Comparison of ENCODE assay signal across 20 cellular contexts in genomic region chr20:31863296-31864085, GRCh38. TPM values are rescaled to one million over a fixed set of nuclear protein-coding genes. Genes with fewer than 3 reads are reported as not detected.
A peak's percentile ranks its signal among the peaks of the same experiment; 100 is the strongest.
DNase-seq lines count a peak whose midpoint lies in the region; ATAC-seq, FAIRE-seq and TF ChIP-seq lines count a peak whose summit lies in the region.
"Had no signal": no experiment of that assay in that cellular context is flagged by ENCODE, and none has a peak within 500 bp of the region (broad histone marks: within the 10 kb centered on the region; RNA-seq: fewer than 3 reads in every experiment).

No MANE protein-coding gene starts in this region.

- H3K27me3 Mint-ChIP-seq in neural progenitor cell (ENCODE audit: insufficient read depth, low read depth) = peaks cover 11% of the 10 kb centered on the region

- no peak overlapping the region for H2BK5ac ChIP-seq in H1 (ENCODE audit: low read depth, low read length)

- H3K4me3 ChIP-seq in BLaER1 treated with 17β-estradiol and CSF1 and Interleukin-3, amounts not matched to agents 10 nM and 100 nM = no peak overlapping the region
- H3K4me3 ChIP-seq in HEK293 (ENCODE audit: low read depth, low read length) = no peak overlapping the region
- H3K4me3 ChIP-seq in H1 (ENCODE audit: extremely low read depth in 1 of 4, insufficient read depth in 2 of 4, low read depth in 3 of 4, low read length in 4 of 4) = no peak overlapping the region
- H3K4me3 ChIP-seq in neural progenitor cell = no peak overlapping the region
- H3K4me3 ChIP-seq: HAP-1 had no signal

- no peak overlapping the region for H2AK5ac ChIP-seq in H1 (ENCODE audit: low read depth, low read length)

- H3K23me2 ChIP-seq in H1 (ENCODE audit: low read depth, low read length) = peaks cover 15% of the 10 kb centered on the region

- no peak for FAIRE-seq in H1 (lab: Jason Lieb, UNC)
- FAIRE-seq: D721Med had no signal

- H3K27ac ChIP-seq in BLaER1 treated with 17β-estradiol and CSF1 and Interleukin-3, amounts not matched to agents 10 nM and 100 nM = no peak overlapping the region
- no peak overlapping the region for H3K27ac ChIP-seq in HEK293 (ENCODE audit: extremely low read depth, low read depth, low read length)
- H3K27ac ChIP-seq in H1 (ENCODE audit: low read depth, low read length) = no peak overlapping the region
- H3K27ac ChIP-seq in neural progenitor cell = no peak overlapping the region
- H3K27ac ChIP-seq: C4-2B had no signal

- H2BK20ac ChIP-seq in H1 (ENCODE audit: low read length) = no peak overlapping the region

- no peak overlapping the region for H3K14ac ChIP-seq in H1 (ENCODE audit: insufficient read length)

- ATAC-seq in GM21737 (IDR thresholded peaks at IDR 0.05; ENCODE audit: unreplicated experiment) = no peak
- ATAC-seq: SK-N-SH treated with all-trans-retinoic acid at 6 μM for 48 hours had no signal

- H3K4me3 Mint-ChIP-seq in neural progenitor cell = peak overlapping the region; percentile 56

- H2BK12ac ChIP-seq in H1 (ENCODE audit: low read depth, low read length) = no peak overlapping the region; the same call in 1 of the 2 replicates

- no peak for TF ChIP-seq POLR2A in H1 (IDR thresholded peaks at IDR 0.05; ENCODE audit: control extremely low read depth in 1 of 2, low read depth in 2 of 2, low read length in 2 of 2)

- H2BK120ac ChIP-seq in H1 (replicated peaks; ENCODE audit: low read depth, low read length) = no peak overlapping the region

- CTCF ChIA-PET in HEK293 (lab: Yijun Ruan, JAX) = interaction anchor here (1.1 to 5.2 kb wide), 5 partner anchors 7 to 149 kb away, joined by 3 to 26 read pairs (median 4); partner anchors contain the start of gene PDRG1
- CTCF ChIA-PET in H1 (lab: Charles Lee; ENCODE audit: partially characterized antibody) = interaction anchor here (0.6 to 4.4 kb wide), 11 partner anchors 8 to 336 kb away, joined by 3 to 26 read pairs (median 3); partner anchors contain the start of gene PDRG1

- H3K4me2 ChIP-seq in BLaER1 treated with 17β-estradiol and CSF1 and Interleukin-3, amounts not matched to agents 10 nM and 100 nM = peak overlapping the region; percentile 4 to 77 (median 66); a peak in 19 of 22 replicates
- H3K4me2 ChIP-seq in H1 (ENCODE audit: insufficient read depth in 1 of 2, low read depth in 2 of 2, low read length in 2 of 2) = no peak overlapping the region
- H3K4me2 ChIP-seq in neural progenitor cell = no peak overlapping the region

- WGBS in H1 (ENCODE audit: extremely low coverage in 1 of 2, insufficient coverage in 1 of 2, insufficient read length in 1 of 2, insufficient replicate concordance in 2 of 2, low coverage in 1 of 2, low lambda C conversion rate in 2 of 2, missing lambda C conversion rate in 1 of 2), 2 experiments = 87% methylated on average over 9 of the region's 9 CpGs; no CpG with 5 or more reads in 1 of the 2 experiments

- POLR2A ChIA-PET in HEK293 (lab: Yijun Ruan, JAX) = interaction anchor here (0.5 to 0.6 kb wide), 2 partner anchors 28 to 595 kb away, joined by 3 to 4 read pairs; no protein-coding TSS in a partner anchor
- POLR2A ChIA-PET in H1 (lab: Charles Lee; ENCODE audit: partially characterized antibody) = interaction anchor here (1.0 kb wide), 1 partner anchor 9 kb away, joined by 3 read pairs; no protein-coding TSS in a partner anchor

- H3K18ac ChIP-seq in H1 (ENCODE audit: extremely low read depth, low read length) = no peak overlapping the region

- DNase-seq in H1 (ENCODE audit: low read depth in 1 of 2, low spot score in 2 of 2) (no peak), neural progenitor cell (ENCODE audit: low spot score) (no peak), RPMI8226 (no peak), mucosa of gallbladder (ENCODE audit: low spot score) (no peak), KG1 (lab: John Stamatoyannopoulos, UW) (no peak)
- DNase-seq: DMS79, NCI-H1105 treated with DMSO at 0.1 percent for 48 hours, NCI-H187 treated with DMSO at 0.1 percent for 48 hours, NCI-H2227 treated with DMSO at 0.1 percent for 48 hours, NCI-H510A treated with DMSO at 0.1 percent for 48 hours, NCI-H774, SHP77 treated with DMSO at 0.1 percent for 48 hours had no signal

- peaks cover 0 to 6% (median 0%) of the 10 kb centered on the region in 11 experiments; a peak in 1 of 22 replicates for H4K20me1 ChIP-seq in BLaER1 treated with 17β-estradiol and CSF1 and Interleukin-3, amounts not matched to agents 10 nM and 100 nM
- no peaks in the 10 kb centered on the region for H4K20me1 ChIP-seq in H1 (replicated peaks in 1 of 2; ENCODE audit: control insufficient read depth in 1 of 2, insufficient read depth in 2 of 2, low read length in 2 of 2)
- no peaks in the 10 kb centered on the region for H4K20me1 ChIP-seq in neural progenitor cell (ENCODE audit: low read depth)

- TF ChIP-seq RAD21 in H1 (IDR thresholded peaks at IDR 0.05 in 1 of 2, conservative IDR thresholded peaks at IDR 0.05 in 1 of 2; ENCODE audit: low read depth in 2 of 2, low read length in 2 of 2) = no peak

- H3K79me1 ChIP-seq in H1 (ENCODE audit: low read depth, low read length) = no peaks in the 10 kb centered on the region

- H3K56ac ChIP-seq in H1 (replicated peaks; ENCODE audit: insufficient read length, low read depth, low read length) = no peak overlapping the region

- H4K91ac ChIP-seq in H1 (replicated peaks; ENCODE audit: insufficient read length, low read length) = no peak overlapping the region

- H3K36me3 ChIP-seq in BLaER1 treated with 17β-estradiol and CSF1 and Interleukin-3, amounts not matched to agents 10 nM and 100 nM = no peaks in the 10 kb centered on the region
- H3K36me3 ChIP-seq in HEK293 (ENCODE audit: control insufficient read depth in 2 of 2, insufficient read depth in 1 of 2, low read length in 2 of 2) = no peaks in the 10 kb centered on the region
- no peaks in the 10 kb centered on the region for H3K36me3 ChIP-seq in H1 (ENCODE audit: control insufficient read depth in 2 of 4, insufficient read depth in 4 of 4, low read length in 3 of 4)
- no peaks in the 10 kb centered on the region for H3K36me3 ChIP-seq in neural progenitor cell
- H3K36me3 ChIP-seq: HAP-1 had no signal

- no peak overlapping the region for H3K23ac ChIP-seq in H1 (ENCODE audit: insufficient read length)

- H2AFZ ChIP-seq in H1 (ENCODE audit: low read length) (no peak overlapping the region), neural progenitor cell (replicated peaks) (no peak overlapping the region)

- H3K79me2 ChIP-seq in H1 (ENCODE audit: control insufficient read depth in 1 of 2, insufficient read depth in 2 of 2, low read length in 2 of 2) = no peaks in the 10 kb centered on the region
- H3K79me2 ChIP-seq in neural progenitor cell (ENCODE audit: low read depth) = no peaks in the 10 kb centered on the region

- H3K4ac ChIP-seq in H1 (replicated peaks; ENCODE audit: insufficient read length, low read depth, low read length) = no peak overlapping the region

- no peaks in the 10 kb centered on the region for H3K36me3 Mint-ChIP-seq in neural progenitor cell

- no peak overlapping the region for H4K5ac ChIP-seq in H1 (ENCODE audit: insufficient read length, low read depth, low read length)

- no peak for TF ChIP-seq CTCF in HEK293 (tag by site-specific recombination; IDR thresholded peaks at IDR 0.05)
- TF ChIP-seq CTCF in H1 (IDR thresholded peaks at IDR 0.05; ENCODE audit: control extremely low read depth in 1 of 3, insufficient read depth in 1 of 3, low read depth in 1 of 3, low read length in 3 of 3) = no peak
- no peak for TF ChIP-seq CTCF in neural progenitor cell (IDR thresholded peaks at IDR 0.05)

- peaks cover 10 to 64% (median 56%) of the 10 kb centered on the region in 10 experiments for H3K4me1 ChIP-seq in BLaER1 treated with 17β-estradiol and CSF1 and Interleukin-3, amounts not matched to agents 10 nM and 100 nM
- H3K4me1 ChIP-seq in HEK293 (ENCODE audit: control insufficient read depth, insufficient read depth, low read length) = 0 out of 2 replicates have a peak, but pooled peaks cover 2% of the 10 kb centered on the region
- peaks cover 3 to 24% (median 13%) of the 10 kb centered on the region in 4 experiments for H3K4me1 ChIP-seq in H1 (replicated peaks in 1 of 4; ENCODE audit: control insufficient read depth in 3 of 4, insufficient read depth in 4 of 4, low read length in 3 of 4)
- peaks cover 11% of the 10 kb centered on the region for H3K4me1 ChIP-seq in neural progenitor cell

- peaks cover 28% of the 10 kb centered on the region for H3F3A ChIP-seq in neural progenitor cell (ENCODE audit: low read depth)

- H3K9me3 ChIP-seq in BLaER1 treated with 17β-estradiol and CSF1 and Interleukin-3, amounts not matched to agents 10 nM and 100 nM (replicated peaks in 1 of 11) = no peaks in the 10 kb centered on the region
- H3K9me3 ChIP-seq in HEK293 (ENCODE audit: control insufficient read depth, insufficient read depth, low read depth, low read length) (no peaks in the 10 kb centered on the region), H1 (ENCODE audit: insufficient read depth in 2 of 2, low read depth in 1 of 2, low read length in 1 of 2) (no peaks in the 10 kb centered on the region), neural progenitor cell (ENCODE audit: low read depth) (no peaks in the 10 kb centered on the region)
- H3K9me3 ChIP-seq: HAP-1 had no signal

- no peak overlapping the region for H4K8ac ChIP-seq in H1 (ENCODE audit: extremely low read depth, insufficient read depth, low read length)

- 0 out of 2 replicates have a peak overlapping the region, but pooled peaks have one; percentile 53 for H2BK15ac ChIP-seq in H1 (ENCODE audit: low read length)

- peaks cover 0 to 24% (median 0%) of the 10 kb centered on the region in 11 experiments; a peak in 5 of 22 replicates for H3K27me3 ChIP-seq in BLaER1 treated with 17β-estradiol and CSF1 and Interleukin-3, amounts not matched to agents 10 nM and 100 nM
- H3K27me3 ChIP-seq in H1 (replicated peaks in 1 of 4; ENCODE audit: control insufficient read depth in 3 of 4, extremely low read depth in 1 of 4, insufficient read depth in 3 of 4, low read length in 3 of 4) = peaks cover under 1 to 19% (median 13%) of the 10 kb centered on the region in 4 experiments
- peaks cover 9% of the 10 kb centered on the region for H3K27me3 ChIP-seq in neural progenitor cell

- H3K27ac Mint-ChIP-seq in neural progenitor cell = peak overlapping the region; percentile 55

- TF ChIP-seq EP300 in H1 (IDR thresholded peaks at IDR 0.05; ENCODE audit: borderline replicate concordance in 1 of 2, low read depth in 2 of 2, low read length in 2 of 2) = no peak

- peak overlapping the region in 1 of 11 experiments; percentile 33; a peak in 1 of 22 replicates for H3K9ac ChIP-seq in BLaER1 treated with 17β-estradiol and CSF1 and Interleukin-3, amounts not matched to agents 10 nM and 100 nM
- H3K9ac ChIP-seq in H1 (replicated peaks in 1 of 4; ENCODE audit: extremely low read depth in 1 of 4, low read depth in 3 of 4, low read length in 3 of 4) (no peak overlapping the region), neural progenitor cell (no peak overlapping the region)

- peaks cover 31% of the 10 kb centered on the region for H3K4me1 Mint-ChIP-seq in neural progenitor cell

- no peaks in the 10 kb centered on the region for H3K9me3 Mint-ChIP-seq in neural progenitor cell

RNA-seq across cellular contexts. Expression of gene DUSP15, which starts 6.8 kb away (rescaled TPM):
- total RNA-seq in H1 (2021; fragmentation: NEBNext Ultra II Directional; extraction: Animal tissue kit (Norgen Biotek cat#: 25700)) = 0.91 and 1.0 TPM in 2 replicates
- polyA plus RNA-seq in H1 (2011; rRNA removed) = 3.2 and 6.0 TPM in 2 replicates
- polyA plus RNA-seq in H1 (2011; cell fraction: cytosol; rRNA removed) = 3.9 TPM
- polyA plus RNA-seq in H1 (2011; cell fraction: nucleus; rRNA removed) = 4.7 TPM
- polyA plus RNA-seq in H1 (2012, experiment 1 of 2) = 0.77 to 3.2 TPM (median 2.8 TPM) in 4 replicates
- 1.6 TPM for polyA plus RNA-seq in H1 (2012, experiment 2 of 2)
- polyA plus RNA-seq in H1 (2013, experiment 1 of 2) = 0.87 TPM
- 0.79 TPM for polyA plus RNA-seq in H1 (2013, experiment 2 of 2)
- polyA minus RNA-seq in H1 (2011; rRNA and poly(A)+ RNA removed) = 0.39 and 1.1 TPM in 2 replicates
- 2.6 TPM for polyA minus RNA-seq in H1 (2011; cell fraction: cytosol; rRNA and poly(A)+ RNA removed)
- 5.4 TPM for polyA minus RNA-seq in H1 (2011; cell fraction: nucleus; rRNA and poly(A)+ RNA removed)
- total RNA-seq in neural progenitor cell (ENCODE audit: low replicate concordance) = 0.45 and 1.1 TPM in 2 replicates
- 2.8 TPM for total RNA-seq in mucosa of gallbladder

RNA-seq across cellular contexts. Expression of gene TTLL9, which starts 6.9 kb away (rescaled TPM):
- total RNA-seq in H1 (2021; fragmentation: NEBNext Ultra II Directional; extraction: Animal tissue kit (Norgen Biotek cat#: 25700)) = not detected in 2 replicates
- polyA plus RNA-seq in H1 (2011; rRNA removed) = 0.06 and 0.19 TPM in 2 replicates
- polyA plus RNA-seq in H1 (2011; cell fraction: cytosol; rRNA removed) = 0.10 TPM
- 0.20 TPM for polyA plus RNA-seq in H1 (2011; cell fraction: nucleus; rRNA removed)
- 0.15 to 0.24 TPM (median 0.16 TPM) in 3 of 4 replicates, not detected in the other for polyA plus RNA-seq in H1 (2012, experiment 1 of 2)
- polyA plus RNA-seq in H1 (2012, experiment 2 of 2) = not detected
- polyA plus RNA-seq in H1 (2013, experiment 1 of 2) = not detected
- 0.04 TPM for polyA plus RNA-seq in H1 (2013, experiment 2 of 2)
- polyA minus RNA-seq in H1 (2011; rRNA and poly(A)+ RNA removed) = 0.20 TPM in 1 of 2 replicates, not detected in the other
- polyA minus RNA-seq in H1 (2011; cell fraction: cytosol; rRNA and poly(A)+ RNA removed) = not detected
- polyA minus RNA-seq in H1 (2011; cell fraction: nucleus; rRNA and poly(A)+ RNA removed) = not detected
- total RNA-seq in neural progenitor cell (ENCODE audit: low replicate concordance) (0.34 TPM in 1 of 2 replicates, not detected in the other), mucosa of gallbladder (0.29 TPM)
- total RNA-seq: OCI-LY7 had no signal

RNA-seq across cellular contexts. Expression of gene FOXS1, which starts 18.1 kb away (rescaled TPM):
- total RNA-seq in H1 (2021; fragmentation: NEBNext Ultra II Directional; extraction: Animal tissue kit (Norgen Biotek cat#: 25700)) = not detected in 2 replicates
- polyA plus RNA-seq in H1 (2011; rRNA removed) = 0.45 and 0.47 TPM in 2 replicates
- polyA plus RNA-seq in H1 (2011; cell fraction: cytosol; rRNA removed) = 0.36 TPM
- polyA plus RNA-seq in H1 (2011; cell fraction: nucleus; rRNA removed) = 0.43 TPM
- polyA plus RNA-seq in H1 (2012, experiment 1 of 2) = 0.13 to 0.28 TPM in 2 of 4 replicates, not detected in the others
- 0.26 TPM for polyA plus RNA-seq in H1 (2012, experiment 2 of 2)
- 0.12 TPM for polyA plus RNA-seq in H1 (2013, experiment 1 of 2)
- 0.20 TPM for polyA plus RNA-seq in H1 (2013, experiment 2 of 2)
- polyA minus RNA-seq in H1 (2011; rRNA and poly(A)+ RNA removed) = not detected in 2 replicates
- polyA minus RNA-seq in H1 (2011; cell fraction: cytosol; rRNA and poly(A)+ RNA removed) = not detected
- 1.00 TPM for polyA minus RNA-seq in H1 (2011; cell fraction: nucleus; rRNA and poly(A)+ RNA removed)
- total RNA-seq in neural progenitor cell (ENCODE audit: low replicate concordance) (0.53 TPM in 1 of 2 replicates, not detected in the other), mucosa of gallbladder (1.6 TPM)
- total RNA-seq: OCI-LY7 had no signal

RNA-seq across cellular contexts. Expression of gene MYLK2, which starts 44.3 kb away (rescaled TPM):
- 0.22 TPM in 1 of 2 replicates, not detected in the other for total RNA-seq in H1 (2021; fragmentation: NEBNext Ultra II Directional; extraction: Animal tissue kit (Norgen Biotek cat#: 25700))
- polyA plus RNA-seq in H1 (2011; rRNA removed) = 0.26 and 0.27 TPM in 2 replicates
- 0.36 TPM for polyA plus RNA-seq in H1 (2011; cell fraction: cytosol; rRNA removed)
- polyA plus RNA-seq in H1 (2011; cell fraction: nucleus; rRNA removed) = 0.73 TPM
- 0.21 to 0.41 TPM (median 0.23 TPM) in 4 replicates for polyA plus RNA-seq in H1 (2012, experiment 1 of 2)
- polyA plus RNA-seq in H1 (2012, experiment 2 of 2) = 0.13 TPM
- 0.20 TPM for polyA plus RNA-seq in H1 (2013, experiment 1 of 2)
- 0.22 TPM for polyA plus RNA-seq in H1 (2013, experiment 2 of 2)
- polyA minus RNA-seq in H1 (2011; rRNA and poly(A)+ RNA removed) = 0.09 and 0.32 TPM in 2 replicates
- polyA minus RNA-seq in H1 (2011; cell fraction: cytosol; rRNA and poly(A)+ RNA removed) = not detected
- 0.40 TPM for polyA minus RNA-seq in H1 (2011; cell fraction: nucleus; rRNA and poly(A)+ RNA removed)
- total RNA-seq in neural progenitor cell (ENCODE audit: low replicate concordance) (0.22 TPM in 1 of 2 replicates, not detected in the other), mucosa of gallbladder (not detected)

Comparison
In these comparisons a context has a peak if more than half of its experiments do, and no peak if none do; other contexts are left out.
1. H3K4me2 ChIP-seq: peak in BLaER1 treated with 17β-estradiol and CSF1 and Interleukin-3, amounts not matched to agents 10 nM and 100 nM (11 of 11); none in H1 (0 of 2) and neural progenitor cell (single experiment).